Comparison of ENCODE assay signal across 11 cellular contexts in genomic region chr5:56329652-56330051, GRCh38.
DNase-seq lines count a peak whose midpoint lies in the region; ATAC-seq and TF ChIP-seq lines count a peak whose summit lies in the region.
"Had no signal": no experiment of that assay in that cellular context is flagged by ENCODE, and none has a peak within 500 bp of the region (broad histone marks: within the 10 kb centered on the region; RNA-seq: fewer than 3 reads in every experiment).

No MANE protein-coding gene starts in this region.

- no peak for ATAC-seq in CD4-positive, alpha-beta T cell (ENCODE audit: poor library complexity)
- ATAC-seq in GM18868 (IDR thresholded peaks at IDR 0.05; ENCODE audit: unreplicated experiment) (peak; percentile 71), HG02885 (IDR thresholded peaks at IDR 0.05; ENCODE audit: poor library complexity, unreplicated experiment) (peak; percentile 79)
- ATAC-seq in activated CD8-positive, alpha-beta T cell treated with anti-CD3 and anti-CD28 coated beads for 36 hours: peak; percentile 11

- peak overlapping the region; percentile 73 for H3K27ac Mint-ChIP-seq in CD4-positive, alpha-beta T cell
- H3K27ac Mint-ChIP-seq in activated CD8-positive, alpha-beta T cell treated with anti-CD3 and anti-CD28 coated beads for 36 hours: peak overlapping the region; percentile 94

- intact Hi-C loops in CD4-positive, alpha-beta T cell (cut with DNase I, micrococcal nuclease): no loop called here
- intact Hi-C loops in activated CD8-positive, alpha-beta T cell treated with anti-CD3 and anti-CD28 coated beads for 36 hours (cut with micrococcal nuclease): loop anchor here (5.0 kb wide), 1 partner anchor 488 kb away; the partner anchor contains the start of gene MAP3K1
- intact Hi-C loops in posterior vena cava (cut with DNase I): no loop called here

- peak overlapping the region; percentile 44 for H3K4me3 Mint-ChIP-seq in CD4-positive, alpha-beta T cell
- H3K4me3 Mint-ChIP-seq in activated CD8-positive, alpha-beta T cell treated with anti-CD3 and anti-CD28 coated beads for 36 hours: peak overlapping the region; percentile 4

- H3K4me1 Mint-ChIP-seq in CD4-positive, alpha-beta T cell (ENCODE audit: low read depth): peaks cover 66% of the 10 kb centered on the region
- peaks cover 56% of the 10 kb centered on the region for H3K4me1 Mint-ChIP-seq in activated CD8-positive, alpha-beta T cell treated with anti-CD3 and anti-CD28 coated beads for 36 hours (ENCODE audit: low read depth)

- H3K9me3 Mint-ChIP-seq in CD4-positive, alpha-beta T cell: peaks cover 2% of the 10 kb centered on the region
- peaks cover 8% of the 10 kb centered on the region for H3K9me3 Mint-ChIP-seq in activated CD8-positive, alpha-beta T cell treated with anti-CD3 and anti-CD28 coated beads for 36 hours

- no peak for TF ChIP-seq CTCF in CD4-positive, alpha-beta T cell (IDR thresholded peaks at IDR 0.05)
- no peak for TF ChIP-seq CTCF in activated CD8-positive, alpha-beta T cell treated with anti-CD3 and anti-CD28 coated beads for 36 hours (IDR thresholded peaks at IDR 0.05)

- CTCF ChIA-PET in CD4-positive, alpha-beta T cell (lab: Charles Lee): interaction anchor here (0.6 to 2.4 kb wide), 6 partner anchors 11 to 509 kb away, joined by 3 to 8 read pairs (median 3); no protein-coding TSS in a partner anchor
- CTCF ChIA-PET in activated CD8-positive, alpha-beta T cell treated with anti-CD3 and anti-CD28 coated beads for 36 hours (lab: Charles Lee): interaction anchor here (0.6 to 2.2 kb wide), 4 partner anchors 10 to 509 kb away, joined by 4 to 7 read pairs (median 6); no protein-coding TSS in a partner anchor

- H3K9me3 ChIP-seq in CD4-positive, alpha-beta T cell (ENCODE audit: control insufficient read depth, low read length): no peaks in the 10 kb centered on the region
- H3K9me3 ChIP-seq: adrenal gland had no signal

- H3K36me3 Mint-ChIP-seq in CD4-positive, alpha-beta T cell (ENCODE audit: low read depth): peaks cover 4% of the 10 kb centered on the region
- peaks cover 11% of the 10 kb centered on the region for H3K36me3 Mint-ChIP-seq in activated CD8-positive, alpha-beta T cell treated with anti-CD3 and anti-CD28 coated beads for 36 hours (ENCODE audit: low read depth)

- H3K27me3 Mint-ChIP-seq in CD4-positive, alpha-beta T cell: no peaks in the 10 kb centered on the region
- H3K27me3 Mint-ChIP-seq in activated CD8-positive, alpha-beta T cell treated with anti-CD3 and anti-CD28 coated beads for 36 hours: no peaks in the 10 kb centered on the region

- H3K27ac ChIP-seq in CD4-positive, alpha-beta T cell (ENCODE audit: low read depth, low read length): no peak overlapping the region
- H3K27ac ChIP-seq: adrenal gland had no signal

- DNase-seq in CD4-positive, alpha-beta T cell: no peak
- DNase-seq in activated CD8-positive, alpha-beta T cell treated with anti-CD3 and anti-CD28 coated beads for 36 hours: no peak
- no peak for DNase-seq in AG08395 (ENCODE audit: low spot score)
- no peak for DNase-seq in NCI-H1436 treated with DMSO at 0.1 percent for 48 hours (lab: John Stamatoyannopoulos, UW)
- no peak for DNase-seq in posterior vena cava (ENCODE audit: low spot score)
- no peak for DNase-seq in medulla oblongata (ENCODE audit: extremely low spot score)
- DNase-seq: adrenal gland, foreskin fibroblast had no signal

- H3K27me3 ChIP-seq in CD4-positive, alpha-beta T cell (ENCODE audit: control insufficient read depth, insufficient read depth, low read length): no peaks in the 10 kb centered on the region
- H3K27me3 ChIP-seq: Peyer's patch had no signal

- POLR2A ChIA-PET in CD4-positive, alpha-beta T cell (lab: Charles Lee): interaction anchor here (0.7 to 2.5 kb wide), 5 partner anchors 9 to 499 kb away, joined by 3 to 20 read pairs (median 4); no protein-coding TSS in a partner anchor
- POLR2A ChIA-PET in activated CD8-positive, alpha-beta T cell treated with anti-CD3 and anti-CD28 coated beads for 36 hours (lab: Charles Lee): interaction anchor here (0.9 to 1.2 kb wide), 3 partner anchors 46 to 370 kb away, joined by 3 to 4 read pairs (median 3); no protein-coding TSS in a partner anchor
